Comparison of ENCODE assay signal across 8 cellular contexts in the genomic region with DNA sequence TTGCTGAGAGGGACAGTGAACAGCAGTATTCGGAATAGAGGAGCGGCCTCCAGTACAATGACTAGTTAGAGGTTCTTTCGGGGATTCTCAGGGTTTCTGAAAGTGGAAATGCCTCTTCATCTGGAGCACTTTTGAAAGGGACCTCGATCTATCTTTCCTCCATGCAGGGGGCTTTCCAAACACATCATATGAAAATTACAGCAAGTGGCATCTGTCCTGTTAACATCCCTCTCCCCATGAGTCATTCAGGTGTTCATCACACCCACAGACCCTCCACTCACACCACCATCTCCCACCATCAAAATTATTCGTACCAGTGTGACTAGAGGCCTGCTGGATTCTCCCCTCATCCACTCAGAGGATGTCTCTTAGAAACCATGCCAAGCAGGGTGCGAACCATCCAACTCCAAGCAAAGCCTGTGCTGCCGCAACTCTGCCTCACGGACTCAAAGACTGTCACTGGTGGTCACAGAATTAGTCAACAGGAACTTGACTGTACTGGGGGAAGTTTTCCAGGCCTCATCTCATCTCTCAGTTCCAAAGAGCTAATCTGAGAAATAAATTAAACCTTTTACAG.
DNase-seq lines count a peak whose midpoint lies in the region; ATAC-seq and TF ChIP-seq lines count a peak whose summit lies in the region.

No MANE protein-coding gene starts in this region.

- H3K36me3 Mint-ChIP-seq in immature natural killer cell, result no peaks in the 10 kb centered on the region

- TF ChIP-seq POLR2A in stomach (IDR thresholded peaks at IDR 0.05), result no peak

- intact Hi-C loops in stomach (cut with DNase I; ENCODE audit: low total_unique reads), result no loop called here

- no peaks in the 10 kb centered on the region for H3K27me3 ChIP-seq in stomach

- no peaks in the 10 kb centered on the region for H3K36me3 ChIP-seq in stomach

- H3K4me1 Mint-ChIP-seq in immature natural killer cell, result peaks cover 0 to 2% of the 10 kb centered on the region in 2 donors

- peaks cover 0 to 4% (median 0%) of the 10 kb centered on the region in 3 donors for H3K27me3 Mint-ChIP-seq in immature natural killer cell (ENCODE audit: low read depth in 3 of 3)

- H3K27ac Mint-ChIP-seq in immature natural killer cell, result no peak overlapping the region

- no peaks in the 10 kb centered on the region for H3K9me3 ChIP-seq in stomach

- TF ChIP-seq EP300 in stomach (IDR thresholded peaks at IDR 0.05), result no peak

- TF ChIP-seq CTCF in stomach (IDR thresholded peaks at IDR 0.05), result no peak

- WGBS in stomach, 5 donors, result 76 to 84% (median 80%) methylated on average over 8 of the region's 8 CpGs

- ATAC-seq in GM19395 (IDR thresholded peaks at IDR 0.05; ENCODE audit: unreplicated experiment), result peak; percentile 94
- ATAC-seq in HG03064 (IDR thresholded peaks at IDR 0.05; ENCODE audit: low read depth, unreplicated experiment), result peak; percentile 71

- H3K9me3 Mint-ChIP-seq in immature natural killer cell, result no peaks in the 10 kb centered on the region

- DNase-seq in activated CD8-positive, alpha-beta memory T cell treated with anti-CD3 and anti-CD28 coated beads, Interleukin-2, amount 50 U/mL, for 24 hours (ENCODE audit: extremely low read depth), result peak; percentile 65
- peak; percentile 83 for DNase-seq in stimulated activated CD8-positive, alpha-beta memory T cell treated with anti-CD3 and anti-CD28 coated beads, Interleukin-4, amount 100 ng/mL, for 48 hours
- DNase-seq in DMS79 (lab: John Stamatoyannopoulos, UW) (no peak), mucosa of gallbladder (ENCODE audit: low spot score) (no peak), stomach (no peak), immature natural killer cell (no peak)

- no peak overlapping the region for H3K4me3 Mint-ChIP-seq in immature natural killer cell

- H3K27ac ChIP-seq in stomach, result no peak overlapping the region

- no peaks in the 10 kb centered on the region for H3K4me1 ChIP-seq in stomach

- no peak overlapping the region for H3K4me3 ChIP-seq in stomach

Comparison
In these comparisons a context has a peak if more than half of its experiments do, and no peak if none do; other contexts are left out.
1. DNase-seq: peak in activated CD8-positive, alpha-beta memory T cell treated with anti-CD3 and anti-CD28 coated beads, Interleukin-2, amount 50 U/mL, for 24 hours (single experiment) and stimulated activated CD8-positive, alpha-beta memory T cell treated with anti-CD3 and anti-CD28 coated beads, Interleukin-4, amount 100 ng/mL, for 48 hours (single experiment); none in DMS79 (single experiment), mucosa of gallbladder (single experiment), stomach (single experiment) and immature natural killer cell (0 of 3).